Comparison of ENCODE assay signal across 18 cellular contexts in the genomic region with DNA sequence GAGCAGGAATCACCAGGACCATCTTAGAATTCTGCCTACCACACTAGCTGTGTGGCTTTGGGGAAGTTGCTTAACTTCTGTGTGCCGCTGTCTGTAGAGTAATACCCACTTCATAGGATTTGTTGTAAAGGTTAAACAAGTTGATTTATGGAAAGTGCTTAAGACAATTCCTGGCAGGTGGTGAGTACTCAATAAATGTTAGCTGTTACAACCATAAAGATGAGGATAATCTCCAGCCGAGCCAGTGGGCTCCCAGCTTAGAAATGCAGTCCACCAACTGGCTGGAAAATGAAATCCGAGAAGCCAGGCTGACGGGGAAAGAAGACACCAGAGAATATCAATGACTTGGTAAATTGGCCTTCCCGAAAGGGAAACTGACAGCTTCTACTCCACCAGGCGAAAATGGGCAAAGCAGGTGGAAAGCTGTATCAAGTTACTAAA.
A peak's percentile ranks its signal among the peaks of the same experiment; 100 is the strongest.
DNase-seq lines count a peak whose midpoint lies in the region; ATAC-seq, FAIRE-seq and TF ChIP-seq lines count a peak whose summit lies in the region.
"Had no signal": no experiment of that assay in that cellular context is flagged by ENCODE, and none has a peak within 500 bp of the region (broad histone marks: within the 10 kb centered on the region; RNA-seq: fewer than 3 reads in every experiment).

No MANE protein-coding gene starts in this region.

- H3K36me3 ChIP-seq in WERI-Rb-1 = no peaks in the 10 kb centered on the region
- H3K36me3 ChIP-seq: gastrocnemius medialis, right atrium auricular region had no signal

- H3K4me2 ChIP-seq in A549 = no peak overlapping the region

- no peak for FAIRE-seq in A549 (lab: Jason Lieb, UNC)
- FAIRE-seq: endothelial cell of umbilical vein, TTC549 had no signal

- no peaks in the 10 kb centered on the region for H3K27me3 ChIP-seq in WERI-Rb-1 (ENCODE audit: insufficient read depth, low read depth, severe bottlenecking)
- H3K27me3 ChIP-seq: gastrocnemius medialis, right atrium auricular region, testis had no signal

- ATAC-seq in A549 (no peak), GM18867 (IDR thresholded peaks at IDR 0.05; ENCODE audit: unreplicated experiment) (no peak)

- CTCF ChIA-PET in A549 (lab: Yijun Ruan, JAX) = interaction anchor here (1.4 to 1.5 kb wide), 3 partner anchors 8 to 248 kb away, joined by 4 to 6 read pairs (median 5); no protein-coding TSS in a partner anchor

- H3K4me3 ChIP-seq in A549 (no peak overlapping the region), WERI-Rb-1 (ENCODE audit: low read depth, low read length) (peak overlapping the region; percentile 11; the same call in 1 of the 2 replicates)
- H3K4me3 ChIP-seq: gastrocnemius medialis, lung, right atrium auricular region, testis had no signal

- no peak for TF ChIP-seq RAD21 in A549 (conservative IDR thresholded peaks at IDR 0.05 in 1 of 2, IDR thresholded peaks at IDR 0.05 in 1 of 2)

- TF ChIP-seq EP300 in A549 (IDR thresholded peaks at IDR 0.05) = no peak

- no peak for TF ChIP-seq POLR2A in A549 (IDR thresholded peaks at IDR 0.05; ENCODE audit: low read length)

- no peak overlapping the region for H3K27ac ChIP-seq in A549
- peak overlapping the region; percentile 36 for H3K27ac ChIP-seq in WERI-Rb-1
- H3K27ac ChIP-seq: gastrocnemius medialis, right atrium auricular region, testis had no signal

- DNase-seq in A549 (ENCODE audit: low read depth in 1 of 2, low spot score in 1 of 2) = no peak
- DNase-seq in NCI-H1092 (lab: John Stamatoyannopoulos, UW) = peak; percentile 39
- peak; percentile 65 for DNase-seq in NCI-H345 treated with DMSO at 0.1 percent for 48 hours (lab: John Stamatoyannopoulos, UW; ENCODE audit: unreplicated experiment)
- peak; percentile 88 for DNase-seq in WERI-Rb-1
- no peak for DNase-seq in DMS53 (lab: John Stamatoyannopoulos, UW)
- no peak for DNase-seq in mucosa of gallbladder (ENCODE audit: low spot score)
- no peak for DNase-seq in 8988T
- DNase-seq: activated CD4-positive, alpha-beta memory T cell treated with anti-CD3 and anti-CD28 coated beads for 36 hours; gastrocnemius medialis; GOT3; NK-92 treated with Interleukin-12 subunit alpha and Interleukin-12 subunit beta, amount 100 ng/mL, for 24 hours; stimulated activated CD4-positive, alpha-beta T cell treated with anti-CD3 and anti-CD28 coated beads, Interleukin-1b, Interleukin-23, amount 100 ng/mL, for 48 hours; testis had no signal

- POLR2A ChIA-PET in A549 (lab: Yijun Ruan, JAX) = no interaction called here

- H3K9me3 ChIP-seq in A549 (no peaks in the 10 kb centered on the region), WERI-Rb-1 (ENCODE audit: severe bottlenecking) (no peaks in the 10 kb centered on the region)
- H3K9me3 ChIP-seq: gastrocnemius medialis, right atrium auricular region, testis had no signal

- WGBS in A549 (ENCODE audit: missing lambda C conversion rate) = 92% methylated on average over 6 of the region's 6 CpGs

- TF ChIP-seq CTCF in A549 (IDR thresholded peaks at IDR 0.05) (no peak), WERI-Rb-1 (IDR thresholded peaks at IDR 0.05; ENCODE audit: low read depth, low read length) (no peak)

- H3K4me1 ChIP-seq in A549 = 0 out of 3 replicates have a peak, but pooled peaks cover 3% of the 10 kb centered on the region

TF ChIP-seq in A549, 52 proteins besides CTCF, POLR2A, EP300 and RAD21:
- no peak for TF ChIP-seq TFCP2L1 (CRISPR knock-in tag; IDR thresholded peaks at IDR 0.05)
- no peak for TF ChIP-seq POLR2AphosphoS2 (conservative IDR thresholded peaks at IDR 0.05; ENCODE audit: low read length)
- TF ChIP-seq ZFP36 (IDR thresholded peaks at IDR 0.05; ENCODE audit: borderline replicate concordance, partially characterized antibody) = peak; percentile 46

Comparison
In these comparisons a context has a peak if more than half of its experiments do, and no peak if none do; other contexts are left out.
1. DNase-seq: peak in NCI-H1092 (single experiment), NCI-H345 treated with DMSO at 0.1 percent for 48 hours (single experiment) and WERI-Rb-1 (single experiment); none in A549 (0 of 2), DMS53 (single experiment), mucosa of gallbladder (single experiment) and 8988T (single experiment).